12 cellular contexts compared by ENCODE assay signal in genomic region chr18:44789704-44790103, GRCh38.
DNase-seq lines count a peak whose midpoint lies in the region; ATAC-seq and TF ChIP-seq lines count a peak whose summit lies in the region.
"Had no signal": no experiment of that assay in that cellular context is flagged by ENCODE, and none has a peak within 500 bp of the region (broad histone marks: within the 10 kb centered on the region; RNA-seq: fewer than 3 reads in every experiment).

No MANE protein-coding gene starts in this region.

- H3K36me3 Mint-ChIP-seq in dendritic cell treated with granulocyte-macrophage colony-stimulating factor and Interleukin-4, amounts not matched to agents 40 ng/mL and 50 ng/mL, for 4 days (ENCODE audit: low read depth) = no peaks in the 10 kb centered on the region
- H3K36me3 Mint-ChIP-seq in activated CD8-positive, alpha-beta T cell treated with anti-CD3 and anti-CD28 coated beads, Interleukin-2, amount 10 ng/mL, durations not matched to agents 7 days and 5 days (ENCODE audit: low read depth) = no peaks in the 10 kb centered on the region

- no peaks in the 10 kb centered on the region for H3K27me3 ChIP-seq in HAP-1 (ENCODE audit: low read depth)
- H3K27me3 ChIP-seq in smooth muscle cell (ENCODE audit: low read depth) = no peaks in the 10 kb centered on the region
- H3K27me3 ChIP-seq: suprapubic skin had no signal

- H3K27ac ChIP-seq in smooth muscle cell (ENCODE audit: low read depth) = peak overlapping the region; percentile 70
- H3K27ac ChIP-seq: suprapubic skin had no signal

- peak overlapping the region; percentile 70 for H3K27ac Mint-ChIP-seq in dendritic cell treated with granulocyte-macrophage colony-stimulating factor and Interleukin-4, amounts not matched to agents 40 ng/mL and 50 ng/mL, for 4 days
- no peak overlapping the region for H3K27ac Mint-ChIP-seq in activated CD8-positive, alpha-beta T cell treated with anti-CD3 and anti-CD28 coated beads, Interleukin-2, amount 10 ng/mL, durations not matched to agents 7 days and 5 days
- H3K27ac Mint-ChIP-seq: activated CD4-positive, alpha-beta T cell treated with anti-CD3 and anti-CD28 coated beads for 36 hours; activated naive CD8-positive, alpha-beta T cell treated with anti-CD3 and anti-CD28 coated beads, Interleukin-2, amount 50 U/mL, for 24 hours had no signal

- CTCF ChIA-PET in activated CD8-positive, alpha-beta T cell treated with anti-CD3 and anti-CD28 coated beads, Interleukin-2, amount 10 ng/mL, durations not matched to agents 7 days and 5 days (lab: Charles Lee) = no interaction called here

- peak; percentile 48 to 67 for DNase-seq in HAP-1 (ENCODE audit: low spot score in 2 of 2)
- peak; percentile 69 for DNase-seq in kidney glomerular epithelial cell (lab: John Stamatoyannopoulos, UW)
- no peak for DNase-seq in smooth muscle cell (lab: John Stamatoyannopoulos, UW; ENCODE audit: unreplicated experiment)
- no peak for DNase-seq in NCI-H526 (lab: John Stamatoyannopoulos, UW)
- no peak for DNase-seq in activated CD8-positive, alpha-beta T cell treated with anti-CD3 and anti-CD28 coated beads, Interleukin-2, amount 10 ng/mL, durations not matched to agents 7 days and 5 days
- DNase-seq: activated CD4-positive, alpha-beta T cell treated with anti-CD3 and anti-CD28 coated beads for 36 hours; activated naive CD8-positive, alpha-beta T cell treated with anti-CD3 and anti-CD28 coated beads, Interleukin-2, amount 50 U/mL, for 24 hours; Kasumi-1 had no signal

- ATAC-seq in HG03565 (IDR thresholded peaks at IDR 0.05; ENCODE audit: unreplicated experiment) (no peak), HG03045 (IDR thresholded peaks at IDR 0.05; ENCODE audit: unreplicated experiment) (no peak)
- no peak for ATAC-seq in activated CD8-positive, alpha-beta T cell treated with anti-CD3 and anti-CD28 coated beads, Interleukin-2, amount 10 ng/mL, durations not matched to agents 7 days and 5 days
- ATAC-seq: activated CD4-positive, alpha-beta T cell treated with anti-CD3 and anti-CD28 coated beads for 36 hours; activated naive CD8-positive, alpha-beta T cell treated with anti-CD3 and anti-CD28 coated beads, Interleukin-2, amount 50 U/mL, for 24 hours had no signal

- no peaks in the 10 kb centered on the region for H3K9me3 Mint-ChIP-seq in dendritic cell treated with granulocyte-macrophage colony-stimulating factor and Interleukin-4, amounts not matched to agents 40 ng/mL and 50 ng/mL, for 4 days
- H3K9me3 Mint-ChIP-seq in activated CD8-positive, alpha-beta T cell treated with anti-CD3 and anti-CD28 coated beads, Interleukin-2, amount 10 ng/mL, durations not matched to agents 7 days and 5 days (ENCODE audit: insufficient read depth) = no peaks in the 10 kb centered on the region
- H3K9me3 Mint-ChIP-seq: activated naive CD8-positive, alpha-beta T cell treated with anti-CD3 and anti-CD28 coated beads, Interleukin-2, amount 50 U/mL, for 24 hours had no signal

- peak overlapping the region; percentile 76 for H3K4me2 ChIP-seq in smooth muscle cell

- POLR2A ChIA-PET in activated CD8-positive, alpha-beta T cell treated with anti-CD3 and anti-CD28 coated beads, Interleukin-2, amount 10 ng/mL, durations not matched to agents 7 days and 5 days (lab: Charles Lee) = no interaction called here

- peaks cover 11% of the 10 kb centered on the region for H3F3A ChIP-seq in smooth muscle cell (ENCODE audit: low read depth)

- H3K4me1 ChIP-seq in HAP-1 (peaks cover 9% of the 10 kb centered on the region), smooth muscle cell (ENCODE audit: low read depth) (peaks cover 49% of the 10 kb centered on the region)

- peaks cover 28% of the 10 kb centered on the region for H3K79me2 ChIP-seq in smooth muscle cell (ENCODE audit: low read depth)

- intact Hi-C loops in dendritic cell treated with granulocyte-macrophage colony-stimulating factor and Interleukin-4, amounts not matched to agents 40 ng/mL and 50 ng/mL, for 4 days (cut with micrococcal nuclease) = loop anchor here (5.0 kb wide), 1 partner anchor 107 kb away; the partner anchor contains the start of gene SETBP1

- no peak overlapping the region for H2AFZ ChIP-seq in smooth muscle cell (ENCODE audit: low read depth)

- under 1% methylated on average over 4 of the region's 4 CpGs for WGBS in smooth muscle cell (ENCODE audit: low lambda C conversion rate)

- TF ChIP-seq CTCF in smooth muscle cell (IDR thresholded peaks at IDR 0.05; ENCODE audit: borderline replicate concordance, insufficient read depth, poor library complexity, severe bottlenecking) = no peak

- H3K27me3 Mint-ChIP-seq in dendritic cell treated with granulocyte-macrophage colony-stimulating factor and Interleukin-4, amounts not matched to agents 40 ng/mL and 50 ng/mL, for 4 days = peaks cover 64% of the 10 kb centered on the region
- peaks cover 3% of the 10 kb centered on the region for H3K27me3 Mint-ChIP-seq in activated CD8-positive, alpha-beta T cell treated with anti-CD3 and anti-CD28 coated beads, Interleukin-2, amount 10 ng/mL, durations not matched to agents 7 days and 5 days (ENCODE audit: low read depth)

- H3K4me3 ChIP-seq in HAP-1 = no peak overlapping the region
- H3K4me3 ChIP-seq in smooth muscle cell = peak overlapping the region; percentile 16
- H3K4me3 ChIP-seq: suprapubic skin had no signal

- H3K4me1 Mint-ChIP-seq in dendritic cell treated with granulocyte-macrophage colony-stimulating factor and Interleukin-4, amounts not matched to agents 40 ng/mL and 50 ng/mL, for 4 days (ENCODE audit: low read depth) = peaks cover 18% of the 10 kb centered on the region
- H3K4me1 Mint-ChIP-seq in activated CD8-positive, alpha-beta T cell treated with anti-CD3 and anti-CD28 coated beads, Interleukin-2, amount 10 ng/mL, durations not matched to agents 7 days and 5 days (ENCODE audit: low read depth) = peaks cover 6% of the 10 kb centered on the region

- H4K20me1 ChIP-seq in smooth muscle cell (ENCODE audit: low read depth) = no peaks in the 10 kb centered on the region

- H3K4me3 Mint-ChIP-seq in dendritic cell treated with granulocyte-macrophage colony-stimulating factor and Interleukin-4, amounts not matched to agents 40 ng/mL and 50 ng/mL, for 4 days = peak overlapping the region; percentile 20
- no peak overlapping the region for H3K4me3 Mint-ChIP-seq in activated CD8-positive, alpha-beta T cell treated with anti-CD3 and anti-CD28 coated beads, Interleukin-2, amount 10 ng/mL, durations not matched to agents 7 days and 5 days
- H3K4me3 Mint-ChIP-seq: activated CD4-positive, alpha-beta T cell treated with anti-CD3 and anti-CD28 coated beads for 36 hours; activated naive CD8-positive, alpha-beta T cell treated with anti-CD3 and anti-CD28 coated beads, Interleukin-2, amount 50 U/mL, for 24 hours had no signal

- in situ Hi-C loops in HAP-1 (cut with MboI; ENCODE audit: low sequenced_read_pairs) = no loop called here

- H3K9me3 ChIP-seq in HAP-1 = no peaks in the 10 kb centered on the region
- no peaks in the 10 kb centered on the region for H3K9me3 ChIP-seq in smooth muscle cell (replicated peaks; ENCODE audit: low read depth)
- H3K9me3 ChIP-seq: suprapubic skin had no signal

- no peak overlapping the region for H3K9ac ChIP-seq in smooth muscle cell (ENCODE audit: low read depth)

- H3K36me3 ChIP-seq in HAP-1 (replicated peaks) = no peaks in the 10 kb centered on the region
- no peaks in the 10 kb centered on the region for H3K36me3 ChIP-seq in smooth muscle cell (ENCODE audit: low read depth)
- H3K36me3 ChIP-seq: suprapubic skin had no signal

Comparison
In these comparisons a context has a peak if more than half of its experiments do, and no peak if none do; other contexts are left out.
1. DNase-seq: peak in HAP-1 (2 of 2) and kidney glomerular epithelial cell (single experiment); none in smooth muscle cell (single experiment), NCI-H526 (0 of 2) and activated CD8-positive, alpha-beta T cell treated with anti-CD3 and anti-CD28 coated beads, Interleukin-2, amount 10 ng/mL, durations not matched to agents 7 days and 5 days (single experiment).